22 cellular contexts compared by ENCODE assay signal in the genomic region with DNA sequence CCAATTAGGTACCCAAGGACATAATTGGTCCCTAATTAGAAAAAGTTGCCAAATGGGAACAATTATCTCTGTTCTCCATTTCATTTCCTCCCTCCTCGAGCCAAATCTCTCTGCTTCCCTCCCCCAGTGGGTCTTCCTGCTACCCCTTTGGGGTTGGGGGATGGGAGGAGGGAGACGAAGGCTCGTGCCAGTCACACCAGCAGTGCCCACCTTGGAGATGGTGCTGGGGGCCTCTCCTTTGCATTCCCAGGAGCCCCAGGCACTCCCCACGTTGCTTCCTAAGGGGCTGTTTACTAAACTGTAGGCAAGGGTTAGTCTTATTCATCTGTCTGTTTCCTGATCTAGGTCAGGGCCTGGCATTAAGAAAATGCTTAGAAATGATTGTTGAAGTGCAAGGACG. TPM values are rescaled to one million over a fixed set of nuclear protein-coding genes. Genes with fewer than 3 reads are reported as not detected.
"Had no signal": no experiment of that assay in that cellular context is flagged by ENCODE, and none has a peak within 500 bp of the region (broad histone marks: within the 10 kb centered on the region; RNA-seq: fewer than 3 reads in every experiment).

No MANE protein-coding gene starts in this region.

- ATAC-seq: activated CD8-positive, alpha-beta memory T cell treated with anti-CD3 and anti-CD28 coated beads, Interleukin-2, amount 10 ng/mL, durations not matched to agents 7 days and 5 days; activated T-cell treated with anti-CD3 and anti-CD28 coated beads, Interleukin-2, amount 50 U/mL, for 4 hours; activated T-helper 17 cell treated with anti-CD3 and anti-CD28 coated beads, Interleukin-2, amount 50 U/mL, for 72 hours; T-helper 17 cell; WTC11 had no signal

- H3K9me3 Mint-ChIP-seq: activated naive CD4-positive, alpha-beta T cell treated with anti-CD3 and anti-CD28 coated beads for 36 hours; activated T-cell treated with anti-CD3 and anti-CD28 coated beads, Interleukin-2, amount 50 U/mL, for 4 hours; activated T-helper 17 cell treated with anti-CD3 and anti-CD28 coated beads, Interleukin-2, amount 50 U/mL, for 72 hours had no signal

- H3K27ac ChIP-seq: colonic mucosa, PC-9 had no signal

- DNase-seq: activated CD4-positive, alpha-beta T cell treated with anti-CD3 and anti-CD28 coated beads, Interleukin-2, amount 10 ng/mL, durations not matched to agents 24 days and 14 days; activated CD4-positive, alpha-beta T cell treated with anti-CD3 and anti-CD28 coated beads, Interleukin-2, amount 50 U/mL, for 48 hours; activated CD4-positive, CD25-positive, alpha-beta regulatory T cell treated with anti-CD3 and anti-CD28 coated beads, Interleukin-2, amount 50 U/mL, for 72 hours; activated CD8-positive, alpha-beta memory T cell treated with anti-CD3 and anti-CD28 coated beads, Interleukin-2, amount 10 ng/mL, durations not matched to agents 7 days and 5 days; activated gamma-delta T cell; activated naive CD4-positive, alpha-beta T cell treated with anti-CD3 and anti-CD28 coated beads for 36 hours; activated T-cell treated with anti-CD3 and anti-CD28 coated beads, Interleukin-2, amount 50 U/mL, for 4 hours; amygdala; colonic mucosa; KG1; NCI-H1048; NCI-H1417 treated with DMSO at 0.1 percent for 48 hours; NCI-H2029 treated with DMSO at 0.1 percent for 48 hours; NCI-H748 treated with DMSO at 0.1 percent for 48 hours; NK-92 treated with Interleukin-12 subunit alpha and Interleukin-12 subunit beta, amount 100 ng/mL, for 24 hours; PC-9; SIG-M5; T-helper 17 cell; T-helper 9 cell had no signal

- H3K4me1 Mint-ChIP-seq: activated CD4-positive, alpha-beta T cell treated with anti-CD3 and anti-CD28 coated beads, Interleukin-2, amount 10 ng/mL, durations not matched to agents 24 days and 14 days; activated CD8-positive, alpha-beta memory T cell treated with anti-CD3 and anti-CD28 coated beads, Interleukin-2, amount 10 ng/mL, durations not matched to agents 7 days and 5 days; activated T-helper 17 cell treated with anti-CD3 and anti-CD28 coated beads, Interleukin-2, amount 50 U/mL, for 72 hours had no signal

- H3K9me3 ChIP-seq: colonic mucosa had no signal

- H3K27me3 ChIP-seq: colonic mucosa had no signal

- H3K4me3 ChIP-seq: colonic mucosa, PC-9 had no signal

- H3K4me1 ChIP-seq: colonic mucosa had no signal

- H3K36me3 ChIP-seq: colonic mucosa had no signal

- H3K4me3 Mint-ChIP-seq: activated CD4-positive, alpha-beta T cell treated with anti-CD3 and anti-CD28 coated beads, Interleukin-2, amount 10 ng/mL, durations not matched to agents 24 days and 14 days; activated CD8-positive, alpha-beta memory T cell treated with anti-CD3 and anti-CD28 coated beads, Interleukin-2, amount 10 ng/mL, durations not matched to agents 7 days and 5 days; activated naive CD4-positive, alpha-beta T cell treated with anti-CD3 and anti-CD28 coated beads for 36 hours; activated naive CD8-positive, alpha-beta T cell; activated T-cell treated with anti-CD3 and anti-CD28 coated beads, Interleukin-2, amount 50 U/mL, for 4 hours; activated T-helper 17 cell treated with anti-CD3 and anti-CD28 coated beads, Interleukin-2, amount 50 U/mL, for 72 hours; T-helper 17 cell; WTC11 had no signal

- H3K27ac Mint-ChIP-seq: activated CD4-positive, alpha-beta T cell treated with anti-CD3 and anti-CD28 coated beads, Interleukin-2, amount 10 ng/mL, durations not matched to agents 24 days and 14 days; activated CD8-positive, alpha-beta memory T cell treated with anti-CD3 and anti-CD28 coated beads, Interleukin-2, amount 10 ng/mL, durations not matched to agents 7 days and 5 days; activated naive CD4-positive, alpha-beta T cell treated with anti-CD3 and anti-CD28 coated beads for 36 hours; activated naive CD8-positive, alpha-beta T cell; activated T-helper 17 cell treated with anti-CD3 and anti-CD28 coated beads, Interleukin-2, amount 50 U/mL, for 72 hours; WTC11 had no signal

- H3K36me3 Mint-ChIP-seq: activated CD8-positive, alpha-beta memory T cell treated with anti-CD3 and anti-CD28 coated beads, Interleukin-2, amount 10 ng/mL, durations not matched to agents 7 days and 5 days; activated naive CD8-positive, alpha-beta T cell; WTC11 had no signal

RNA-seq across cellular contexts. Expression of gene MDFI, which starts 33.1 kb away (rescaled TPM):
- total RNA-seq: activated CD4-positive, alpha-beta T cell treated with anti-CD3 and anti-CD28 coated beads, Interleukin-2, amount 10 ng/mL, durations not matched to agents 24 days and 14 days; activated CD8-positive, alpha-beta memory T cell treated with anti-CD3 and anti-CD28 coated beads, Interleukin-2, amount 10 ng/mL, durations not matched to agents 7 days and 5 days; activated naive CD4-positive, alpha-beta T cell treated with anti-CD3 and anti-CD28 coated beads for 36 hours; activated T-helper 17 cell treated with anti-CD3 and anti-CD28 coated beads, Interleukin-2, amount 50 U/mL, for 72 hours; T-helper 17 cell had no signal
